8 cellular contexts compared by ENCODE assay signal in the genomic region with DNA sequence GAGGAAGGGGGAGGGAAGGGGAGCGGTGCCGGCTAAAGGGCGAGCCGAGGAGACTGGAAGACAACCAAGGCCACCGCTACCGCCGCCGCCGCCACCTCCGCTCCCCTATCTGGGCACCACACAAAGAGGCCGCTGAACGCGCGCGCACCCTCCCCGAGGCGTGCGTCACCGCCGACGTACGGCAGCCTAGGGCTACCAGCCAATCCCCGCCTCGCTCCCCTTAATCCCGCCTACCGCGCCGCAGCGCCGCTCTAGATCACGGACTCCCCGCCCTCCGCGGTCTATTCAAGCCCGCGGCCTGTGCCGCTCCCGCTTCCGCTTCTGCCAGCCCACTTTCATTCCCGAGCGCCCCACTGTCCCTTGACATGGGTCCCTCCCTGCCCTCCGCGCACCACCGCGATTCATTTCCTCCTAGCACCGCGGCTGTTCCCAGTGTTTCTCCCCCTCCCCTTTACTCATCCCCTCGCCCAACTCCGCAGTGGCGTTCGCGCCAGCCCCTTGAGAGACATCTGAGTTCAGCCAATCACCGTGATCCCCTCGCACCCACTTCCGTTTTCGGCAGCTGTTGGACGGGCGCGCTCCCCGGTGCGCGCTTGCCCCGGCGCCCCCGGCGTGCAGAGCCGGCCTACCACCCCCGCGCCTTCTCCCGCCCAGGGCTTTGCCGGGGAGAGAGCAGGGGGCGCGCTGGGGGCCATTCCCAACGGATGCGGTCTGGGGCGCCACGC. TPM values are rescaled to one million over a fixed set of nuclear protein-coding genes. Genes with fewer than 3 reads are reported as not detected.
DNase-seq lines count a peak whose midpoint lies in the region; ATAC-seq and TF ChIP-seq lines count a peak whose summit lies in the region.

A gene (minus strand): TSS at position 128 of the 725 bp plus-strand sequence. CDS start 297 bp downstream, outside the sequence.

- peaks cover 40% of the 10 kb centered on the region for H3K79me2 ChIP-seq in smooth muscle cell (ENCODE audit: low read depth)

- DNase-seq in ACHN (peak; percentile 93), NCI-H2196 treated with DMSO at 0.1 percent for 48 hours (lab: John Stamatoyannopoulos, UW; ENCODE audit: unreplicated experiment) (peak; percentile 93), breast epithelium (ENCODE audit: low spot score in 2 of 2) (peak; percentile 96), iPS-NIHi11 (ENCODE audit: low spot score) (peak; percentile 97), smooth muscle cell (lab: John Stamatoyannopoulos, UW; ENCODE audit: unreplicated experiment) (peak; percentile 99)

- intact Hi-C loops in breast epithelium (cut with DNase I; ENCODE audit: low total_unique reads) = no loop called here

- H3K36me3 ChIP-seq in breast epithelium (no peaks in the 10 kb centered on the region), smooth muscle cell (ENCODE audit: low read depth) (no peaks in the 10 kb centered on the region)

- H3K27me3 ChIP-seq in breast epithelium = no peaks in the 10 kb centered on the region
- no peaks in the 10 kb centered on the region for H3K27me3 ChIP-seq in smooth muscle cell (ENCODE audit: low read depth)

- TF ChIP-seq CTCF in VCaP (conservative IDR thresholded peaks at IDR 0.05) = no peak; the same call in 1 of the 2 replicates
- TF ChIP-seq CTCF in breast epithelium (IDR thresholded peaks at IDR 0.05) = peak in 1 of 3 donors; percentile 15
- no peak for TF ChIP-seq CTCF in smooth muscle cell (IDR thresholded peaks at IDR 0.05; ENCODE audit: borderline replicate concordance, insufficient read depth, poor library complexity, severe bottlenecking)

- peaks cover 44% of the 10 kb centered on the region for H4K20me1 ChIP-seq in smooth muscle cell (ENCODE audit: low read depth)

- peak within 1 kb of the TSS; percentile 81 for H2AFZ ChIP-seq in smooth muscle cell (ENCODE audit: low read depth)

- H3K27ac ChIP-seq in VCaP (peak within 1 kb of the TSS; percentile 99), breast epithelium (peak within 1 kb of the TSS; percentile 100), smooth muscle cell (ENCODE audit: low read depth) (peak within 1 kb of the TSS; percentile 99)

- H3K4me3 ChIP-seq in breast epithelium (peak within 1 kb of the TSS; percentile 78 to 91 (median 88)), smooth muscle cell (peak within 1 kb of the TSS; percentile 75)

- in situ Hi-C loops in ACHN (cut with HindIII; ENCODE audit: low pct_ligation_motif_present, low pct_unique_long_range_greater_than_20kb, low sequenced_read_pairs) = no loop called here

- peaks cover 8% of the 10 kb centered on the region for H3F3A ChIP-seq in smooth muscle cell (ENCODE audit: low read depth)

- H3K9me3 ChIP-seq in breast epithelium (no peaks in the 10 kb centered on the region), smooth muscle cell (replicated peaks; ENCODE audit: low read depth) (no peaks in the 10 kb centered on the region)

- peak within 1 kb of the TSS; percentile 98 for H3K9ac ChIP-seq in smooth muscle cell (ENCODE audit: low read depth)

- peak; percentile 95 for TF ChIP-seq POLR2A in breast epithelium (IDR thresholded peaks at IDR 0.05)

- ATAC-seq in GM18870 (IDR thresholded peaks at IDR 0.05; ENCODE audit: unreplicated experiment) (peak; percentile 73), HG03135 (IDR thresholded peaks at IDR 0.05; ENCODE audit: unreplicated experiment) (peak; percentile 76)

- H3K4me1 ChIP-seq in breast epithelium (no peaks in the 10 kb centered on the region), smooth muscle cell (ENCODE audit: low read depth) (peaks cover 14% of the 10 kb centered on the region)

- WGBS in smooth muscle cell (ENCODE audit: low lambda C conversion rate) = 2% methylated on average over 63 of the region's 77 CpGs

- H3K4me2 ChIP-seq in smooth muscle cell = peak within 1 kb of the TSS; percentile 99

RNA-seq across cellular contexts. Expression of the gene that starts here (rescaled TPM):
- total RNA-seq in breast epithelium (10 to 100 TPM; 11.5 to 13.3 (median 11.8) TPM), smooth muscle cell (18.8 and 20.8 TPM in 2 replicates)
- 11.5 and 14.4 TPM in 2 replicates for polyA plus RNA-seq in smooth muscle cell

Comparison
In these comparisons a context has a peak if more than half of its experiments do, and no peak if none do; other contexts are left out.
1. Peak in every context shown above with its lines: DNase-seq, ATAC-seq, H3K4me3 ChIP-seq and H3K27ac ChIP-seq.